Comparison of ENCODE assay signal across 21 cellular contexts in genomic region chr3:168162172-168162571, GRCh38.
DNase-seq lines count a peak whose midpoint lies in the region; ATAC-seq and TF ChIP-seq lines count a peak whose summit lies in the region.
"Had no signal": no experiment of that assay in that cellular context is flagged by ENCODE, and none has a peak within 500 bp of the region (broad histone marks: within the 10 kb centered on the region; RNA-seq: fewer than 3 reads in every experiment).

No MANE protein-coding gene starts in this region.

- TF ChIP-seq CTCF in fibroblast of mammary gland (conservative IDR thresholded peaks at IDR 0.05; ENCODE audit: control insufficient read depth, insufficient read depth, low read depth, low read length), result no peak

- H3K27me3 Mint-ChIP-seq in activated CD4-positive, alpha-beta T cell treated with anti-CD3 and anti-CD28 coated beads, Interleukin-2, amount 10 ng/mL, durations not matched to agents 24 days and 14 days, result no peaks in the 10 kb centered on the region
- H3K27me3 Mint-ChIP-seq: activated naive CD4-positive, alpha-beta T cell treated with anti-CD3 and anti-CD28 coated beads, Interleukin-2, amount 10 ng/mL, durations not matched to agents 7 days and 5 days; dendritic cell treated with granulocyte-macrophage colony-stimulating factor and Interleukin-4, amounts not matched to agents 40 ng/mL and 50 ng/mL, for 4 days had no signal

- H3K36me3 Mint-ChIP-seq in activated CD4-positive, alpha-beta T cell treated with anti-CD3 and anti-CD28 coated beads, Interleukin-2, amount 10 ng/mL, durations not matched to agents 24 days and 14 days (ENCODE audit: low read depth), result no peaks in the 10 kb centered on the region
- H3K36me3 Mint-ChIP-seq: activated naive CD4-positive, alpha-beta T cell treated with anti-CD3 and anti-CD28 coated beads, Interleukin-2, amount 10 ng/mL, durations not matched to agents 7 days and 5 days; brain; T-cell had no signal

- intact Hi-C loops in sciatic nerve (cut with DNase I), result no loop called here
- intact Hi-C loops in activated CD4-positive, alpha-beta T cell treated with anti-CD3 and anti-CD28 coated beads, Interleukin-2, amount 10 ng/mL, durations not matched to agents 24 days and 14 days (cut with micrococcal nuclease), result no loop called here

- no peak overlapping the region for H3K4me3 Mint-ChIP-seq in activated CD4-positive, alpha-beta T cell treated with anti-CD3 and anti-CD28 coated beads, Interleukin-2, amount 10 ng/mL, durations not matched to agents 24 days and 14 days
- H3K4me3 Mint-ChIP-seq: activated naive CD4-positive, alpha-beta T cell treated with anti-CD3 and anti-CD28 coated beads, Interleukin-2, amount 10 ng/mL, durations not matched to agents 7 days and 5 days; dendritic cell treated with granulocyte-macrophage colony-stimulating factor and Interleukin-4, amounts not matched to agents 40 ng/mL and 50 ng/mL, for 4 days; IgD-negative memory B cell; T-cell had no signal

- no peak overlapping the region for H3K27ac Mint-ChIP-seq in activated CD4-positive, alpha-beta T cell treated with anti-CD3 and anti-CD28 coated beads, Interleukin-2, amount 10 ng/mL, durations not matched to agents 24 days and 14 days
- H3K27ac Mint-ChIP-seq: activated naive CD4-positive, alpha-beta T cell treated with anti-CD3 and anti-CD28 coated beads, Interleukin-2, amount 10 ng/mL, durations not matched to agents 7 days and 5 days; dendritic cell treated with granulocyte-macrophage colony-stimulating factor and Interleukin-4, amounts not matched to agents 40 ng/mL and 50 ng/mL, for 4 days; IgD-negative memory B cell; T-cell had no signal

- DNase-seq in GM03348 (ENCODE audit: low spot score), result peak; percentile 43
- DNase-seq in M059J (ENCODE audit: low read depth), result peak; percentile 74
- DNase-seq in fibroblast of mammary gland (ENCODE audit: low read depth), result peak; percentile 72
- DNase-seq in sciatic nerve (ENCODE audit: low spot score), result no peak
- DNase-seq in activated CD4-positive, alpha-beta T cell treated with anti-CD3 and anti-CD28 coated beads, Interleukin-2, amount 10 ng/mL, durations not matched to agents 24 days and 14 days, result no peak
- DNase-seq in NCI-H1092 (lab: John Stamatoyannopoulos, UW), result no peak
- DNase-seq: activated CD4-positive, alpha-beta T cell treated with anti-CD3 and anti-CD28 coated beads, Interleukin-2, amount 50 U/mL, for 4 hours; activated naive CD4-positive, alpha-beta T cell treated with anti-CD3 and anti-CD28 coated beads, Interleukin-2, amount 10 ng/mL, durations not matched to agents 7 days and 5 days; activated T-cell treated with anti-CD3 and anti-CD28 coated beads, Interleukin-2, amount 50 U/mL, for 1 hour; GF-D8; MV-4-11; NCI-H2029 treated with DMSO at 0.1 percent for 48 hours; NK-92 treated with Interleukin-12 subunit alpha and Interleukin-12 subunit beta, amount 100 ng/mL, for 24 hours; ovary; stomach; T-cell had no signal

- H3K4me3 ChIP-seq in fibroblast of mammary gland (ENCODE audit: control insufficient read depth, low read depth, low read length), result no peak overlapping the region
- H3K4me3 ChIP-seq: BLaER1, ovary, stomach had no signal

- peak; percentile 59 for ATAC-seq in sciatic nerve
- no peak for ATAC-seq in GM19452 (IDR thresholded peaks at IDR 0.05; ENCODE audit: unreplicated experiment)
- ATAC-seq: T-cell had no signal

- H3K9me3 Mint-ChIP-seq in activated CD4-positive, alpha-beta T cell treated with anti-CD3 and anti-CD28 coated beads, Interleukin-2, amount 10 ng/mL, durations not matched to agents 24 days and 14 days, result no peaks in the 10 kb centered on the region
- H3K9me3 Mint-ChIP-seq: activated naive CD4-positive, alpha-beta T cell treated with anti-CD3 and anti-CD28 coated beads, Interleukin-2, amount 10 ng/mL, durations not matched to agents 7 days and 5 days; brain; dendritic cell treated with granulocyte-macrophage colony-stimulating factor and Interleukin-4, amounts not matched to agents 40 ng/mL and 50 ng/mL, for 4 days; IgD-negative memory B cell; T-cell had no signal

- H3K4me1 Mint-ChIP-seq in activated CD4-positive, alpha-beta T cell treated with anti-CD3 and anti-CD28 coated beads, Interleukin-2, amount 10 ng/mL, durations not matched to agents 24 days and 14 days, result peaks cover 2% of the 10 kb centered on the region
- H3K4me1 Mint-ChIP-seq: activated naive CD4-positive, alpha-beta T cell treated with anti-CD3 and anti-CD28 coated beads, Interleukin-2, amount 10 ng/mL, durations not matched to agents 7 days and 5 days had no signal

Comparison
In these comparisons a context has a peak if more than half of its experiments do, and no peak if none do; other contexts are left out.
1. DNase-seq: peak in GM03348 (single experiment), M059J (single experiment) and fibroblast of mammary gland (single experiment); none in sciatic nerve (single experiment), activated CD4-positive, alpha-beta T cell treated with anti-CD3 and anti-CD28 coated beads, Interleukin-2, amount 10 ng/mL, durations not matched to agents 24 days and 14 days (single experiment) and NCI-H1092 (single experiment).